ENCODE assay signal across 8 cellular contexts in the genomic region with DNA sequence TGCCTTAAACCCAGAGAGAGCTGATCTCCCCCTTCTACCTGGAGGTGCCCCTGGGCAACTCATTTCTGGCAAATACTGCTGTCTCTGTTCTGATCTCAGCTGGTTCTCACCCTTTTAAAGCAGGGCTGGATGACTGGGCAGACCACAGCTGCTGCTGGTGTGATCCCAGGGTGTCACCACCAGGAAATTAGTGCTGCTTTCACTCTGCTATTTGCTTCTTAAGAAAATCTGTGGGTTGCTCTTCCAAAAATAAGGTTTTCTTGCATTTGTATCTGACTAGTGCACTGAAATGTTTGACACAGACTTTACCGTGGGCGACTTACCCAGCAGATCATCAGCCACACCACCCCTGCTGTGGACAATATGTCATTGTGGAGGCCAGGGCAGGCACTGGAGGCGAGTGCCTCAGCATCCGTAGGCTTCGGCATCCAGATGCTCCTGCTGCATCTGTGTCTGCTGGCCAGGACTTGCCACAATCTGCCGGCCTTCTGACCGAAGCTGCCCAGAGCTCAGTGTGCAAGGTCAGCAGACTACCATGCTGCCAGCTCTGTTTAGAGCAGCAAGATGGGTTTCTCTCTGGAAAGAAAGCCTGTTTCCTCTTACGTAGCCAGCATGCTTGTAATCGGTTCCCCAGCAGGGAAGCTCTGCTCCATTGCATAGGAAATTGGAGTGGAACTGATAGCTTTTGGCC. TPM values are rescaled to one million over a fixed set of nuclear protein-coding genes. Genes with fewer than 3 reads are reported as not detected.
DNase-seq lines count a peak whose midpoint lies in the region; ATAC-seq lines count a peak whose summit lies in the region.

No MANE protein-coding gene starts in this region.

- peak overlapping the region; percentile 84 for H3K27ac Mint-ChIP-seq in activated T-cell treated with anti-CD3 and anti-CD28 coated beads, Interleukin-2, amount 50 U/mL, for 72 hours

- peaks cover 81% of the 10 kb centered on the region for H3K4me1 Mint-ChIP-seq in activated T-cell treated with anti-CD3 and anti-CD28 coated beads, Interleukin-2, amount 50 U/mL, for 72 hours (ENCODE audit: low read depth)

- peaks cover 4 to 5% of the 10 kb centered on the region in 2 donors for H3K36me3 Mint-ChIP-seq in activated T-cell treated with anti-CD3 and anti-CD28 coated beads, Interleukin-2, amount 50 U/mL, for 72 hours (ENCODE audit: insufficient read depth in 2 of 2)

- H3K4me3 Mint-ChIP-seq in activated T-cell treated with anti-CD3 and anti-CD28 coated beads, Interleukin-2, amount 50 U/mL, for 72 hours = peak overlapping the region; percentile 65 to 90

- H3K9me3 Mint-ChIP-seq in activated T-cell treated with anti-CD3 and anti-CD28 coated beads, Interleukin-2, amount 50 U/mL, for 72 hours = peaks cover 0 to 2% of the 10 kb centered on the region in 2 donors

- no peaks in the 10 kb centered on the region for H3K27me3 Mint-ChIP-seq in activated T-cell treated with anti-CD3 and anti-CD28 coated beads, Interleukin-2, amount 50 U/mL, for 72 hours (ENCODE audit: low read depth)

- ATAC-seq in GM19025 (IDR thresholded peaks at IDR 0.05; ENCODE audit: low read depth, unreplicated experiment) = peak; percentile 88
- ATAC-seq in HG03045 (IDR thresholded peaks at IDR 0.05; ENCODE audit: unreplicated experiment) = peak; percentile 50
- peak; percentile 91 to 94 for ATAC-seq in activated T-cell treated with anti-CD3 and anti-CD28 coated beads, Interleukin-2, amount 50 U/mL, for 72 hours (replicated peaks in 1 of 2)

- peak; percentile 82 to 87 for DNase-seq in activated T-cell treated with anti-CD3 and anti-CD28 coated beads, Interleukin-2, amount 50 U/mL, for 72 hours
- DNase-seq in hepatic stellate cell (ENCODE audit: low spot score) = peak; percentile 9
- peak; percentile 56 to 62 for DNase-seq in stimulated activated CD4-positive, alpha-beta T cell treated with anti-CD3 and anti-CD28 coated beads, Interleukin-2, amount 100 ng/mL, for 24 hours
- no peak for DNase-seq in SKM-1 treated with dmso at 0.1 percent for 144 hours (lab: John Stamatoyannopoulos, UW; ENCODE audit: unreplicated experiment)
- no peak for DNase-seq in mucosa of gallbladder (ENCODE audit: low spot score)
- DNase-seq in NCI-H1105 treated with DMSO at 0.1 percent for 48 hours (lab: John Stamatoyannopoulos, UW) = no peak

RNA-seq across cellular contexts. Expression of a gene that starts 13.6 kb away (rescaled TPM):
- total RNA-seq in activated T-cell treated with anti-CD3 and anti-CD28 coated beads, Interleukin-2, amount 50 U/mL, for 72 hours = 10 to 100 TPM; 24.0 to 24.3 TPM
- 60.3 TPM for total RNA-seq in mucosa of gallbladder

Comparison
In these comparisons a context has a peak if more than half of its experiments do, and no peak if none do; other contexts are left out.
1. DNase-seq: peak in activated T-cell treated with anti-CD3 and anti-CD28 coated beads, Interleukin-2, amount 50 U/mL, for 72 hours (2 of 2), hepatic stellate cell (single experiment) and stimulated activated CD4-positive, alpha-beta T cell treated with anti-CD3 and anti-CD28 coated beads, Interleukin-2, amount 100 ng/mL, for 24 hours (2 of 2); none in SKM-1 treated with dmso at 0.1 percent for 144 hours (single experiment), mucosa of gallbladder (single experiment) and NCI-H1105 treated with DMSO at 0.1 percent for 48 hours (single experiment).
2. Peak in every context shown above with its lines, with median percentiles within 50 percentile points of each other: ATAC-seq.